In the genomic region with DNA sequence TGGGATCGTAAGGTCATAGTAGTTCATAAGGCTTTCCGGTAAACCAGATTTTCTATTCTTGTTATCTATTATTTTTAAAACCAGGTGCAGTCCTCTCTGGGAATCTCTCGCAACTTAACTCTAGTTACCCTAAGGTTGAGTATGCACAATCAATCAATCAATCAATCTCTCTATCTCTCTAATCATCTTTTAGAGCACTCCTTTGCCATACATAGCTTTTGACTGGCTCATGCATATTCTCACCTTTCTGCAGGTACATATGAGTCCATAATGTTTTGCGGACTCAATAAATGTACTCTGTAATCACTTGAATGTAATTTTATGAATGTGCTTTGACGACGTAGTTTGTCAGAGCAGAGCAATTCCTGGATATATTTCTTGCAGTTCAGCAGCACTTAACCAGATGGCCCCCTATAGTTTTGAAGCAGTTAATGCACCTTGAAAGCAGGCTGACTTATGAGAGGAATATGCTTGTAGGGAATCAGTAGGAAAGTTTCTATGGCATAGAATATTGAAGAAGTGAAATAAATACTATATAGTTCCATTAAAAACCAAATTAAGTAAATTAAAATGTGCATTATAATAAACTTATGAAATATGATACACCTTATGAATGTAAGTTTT, we compare ENCODE assay signal across 1 cellular context.
TF ChIP-seq lines count a peak whose summit lies in the region.

No MANE protein-coding gene starts in this region.

TF ChIP-seq in GM23338, 12 proteins besides CTCF, POLR2A, EP300 and RAD21 (continued from another document):
- TF ChIP-seq, protein P1, sequence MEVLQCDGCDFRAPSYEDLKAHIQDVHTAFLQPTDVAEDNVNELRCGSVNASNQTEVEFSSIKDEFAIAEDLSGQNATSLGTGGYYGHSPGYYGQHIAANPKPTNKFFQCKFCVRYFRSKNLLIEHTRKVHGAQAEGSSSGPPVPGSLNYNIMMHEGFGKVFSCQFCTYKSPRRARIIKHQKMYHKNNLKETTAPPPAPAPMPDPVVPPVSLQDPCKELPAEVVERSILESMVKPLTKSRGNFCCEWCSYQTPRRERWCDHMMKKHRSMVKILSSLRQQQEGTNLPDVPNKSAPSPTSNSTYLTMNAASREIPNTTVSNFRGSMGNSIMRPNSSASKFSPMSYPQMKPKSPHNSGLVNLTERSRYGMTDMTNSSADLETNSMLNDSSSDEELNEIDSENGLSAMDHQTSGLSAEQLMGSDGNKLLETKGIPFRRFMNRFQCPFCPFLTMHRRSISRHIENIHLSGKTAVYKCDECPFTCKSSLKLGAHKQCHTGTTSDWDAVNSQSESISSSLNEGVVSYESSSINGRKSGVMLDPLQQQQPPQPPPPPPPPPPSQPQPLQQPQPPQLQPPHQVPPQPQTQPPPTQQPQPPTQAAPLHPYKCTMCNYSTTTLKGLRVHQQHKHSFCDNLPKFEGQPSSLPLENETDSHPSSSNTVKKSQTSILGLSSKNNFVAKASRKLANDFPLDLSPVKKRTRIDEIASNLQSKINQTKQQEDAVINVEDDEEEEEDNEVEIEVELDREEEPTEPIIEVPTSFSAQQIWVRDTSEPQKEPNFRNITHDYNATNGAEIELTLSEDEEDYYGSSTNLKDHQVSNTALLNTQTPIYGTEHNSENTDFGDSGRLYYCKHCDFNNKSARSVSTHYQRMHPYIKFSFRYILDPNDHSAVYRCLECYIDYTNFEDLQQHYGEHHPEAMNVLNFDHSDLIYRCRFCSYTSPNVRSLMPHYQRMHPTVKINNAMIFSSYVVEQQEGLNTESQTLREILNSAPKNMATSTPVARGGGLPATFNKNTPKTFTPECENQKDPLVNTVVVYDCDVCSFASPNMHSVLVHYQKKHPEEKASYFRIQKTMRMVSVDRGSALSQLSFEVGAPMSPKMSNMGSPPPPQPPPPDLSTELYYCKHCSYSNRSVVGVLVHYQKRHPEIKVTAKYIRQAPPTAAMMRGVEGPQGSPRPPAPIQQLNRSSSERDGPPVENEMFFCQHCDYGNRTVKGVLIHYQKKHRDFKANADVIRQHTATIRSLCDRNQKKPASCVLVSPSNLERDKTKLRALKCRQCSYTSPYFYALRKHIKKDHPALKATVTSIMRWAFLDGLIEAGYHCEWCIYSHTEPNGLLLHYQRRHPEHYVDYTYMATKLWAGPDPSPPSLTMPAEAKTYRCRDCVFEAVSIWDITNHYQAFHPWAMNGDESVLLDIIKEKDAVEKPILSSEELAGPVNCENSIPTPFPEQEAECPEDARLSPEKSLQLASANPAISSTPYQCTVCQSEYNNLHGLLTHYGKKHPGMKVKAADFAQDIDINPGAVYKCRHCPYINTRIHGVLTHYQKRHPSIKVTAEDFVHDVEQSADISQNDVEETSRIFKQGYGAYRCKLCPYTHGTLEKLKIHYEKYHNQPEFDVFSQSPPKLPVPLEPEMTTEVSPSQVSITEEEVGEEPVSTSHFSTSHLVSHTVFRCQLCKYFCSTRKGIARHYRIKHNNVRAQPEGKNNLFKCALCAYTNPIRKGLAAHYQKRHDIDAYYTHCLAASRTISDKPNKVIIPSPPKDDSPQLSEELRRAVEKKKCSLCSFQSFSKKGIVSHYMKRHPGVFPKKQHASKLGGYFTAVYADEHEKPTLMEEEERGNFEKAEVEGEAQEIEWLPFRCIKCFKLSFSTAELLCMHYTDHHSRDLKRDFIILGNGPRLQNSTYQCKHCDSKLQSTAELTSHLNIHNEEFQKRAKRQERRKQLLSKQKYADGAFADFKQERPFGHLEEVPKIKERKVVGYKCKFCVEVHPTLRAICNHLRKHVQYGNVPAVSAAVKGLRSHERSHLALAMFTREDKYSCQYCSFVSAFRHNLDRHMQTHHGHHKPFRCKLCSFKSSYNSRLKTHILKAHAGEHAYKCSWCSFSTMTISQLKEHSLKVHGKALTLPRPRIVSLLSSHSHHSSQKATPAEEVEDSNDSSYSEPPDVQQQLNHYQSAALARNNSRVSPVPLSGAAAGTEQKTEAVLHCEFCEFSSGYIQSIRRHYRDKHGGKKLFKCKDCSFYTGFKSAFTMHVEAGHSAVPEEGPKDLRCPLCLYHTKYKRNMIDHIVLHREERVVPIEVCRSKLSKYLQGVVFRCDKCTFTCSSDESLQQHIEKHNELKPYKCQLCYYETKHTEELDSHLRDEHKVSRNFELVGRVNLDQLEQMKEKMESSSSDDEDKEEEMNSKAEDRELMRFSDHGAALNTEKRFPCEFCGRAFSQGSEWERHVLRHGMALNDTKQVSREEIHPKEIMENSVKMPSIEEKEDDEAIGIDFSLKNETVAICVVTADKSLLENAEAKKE (CRISPR knock-in tag; IDR thresholded peaks at IDR 0.05): no peak
- no peak for TF ChIP-seq ZNF114 (CRISPR knock-in tag; IDR thresholded peaks at IDR 0.05)
- TF ChIP-seq, protein P2, sequence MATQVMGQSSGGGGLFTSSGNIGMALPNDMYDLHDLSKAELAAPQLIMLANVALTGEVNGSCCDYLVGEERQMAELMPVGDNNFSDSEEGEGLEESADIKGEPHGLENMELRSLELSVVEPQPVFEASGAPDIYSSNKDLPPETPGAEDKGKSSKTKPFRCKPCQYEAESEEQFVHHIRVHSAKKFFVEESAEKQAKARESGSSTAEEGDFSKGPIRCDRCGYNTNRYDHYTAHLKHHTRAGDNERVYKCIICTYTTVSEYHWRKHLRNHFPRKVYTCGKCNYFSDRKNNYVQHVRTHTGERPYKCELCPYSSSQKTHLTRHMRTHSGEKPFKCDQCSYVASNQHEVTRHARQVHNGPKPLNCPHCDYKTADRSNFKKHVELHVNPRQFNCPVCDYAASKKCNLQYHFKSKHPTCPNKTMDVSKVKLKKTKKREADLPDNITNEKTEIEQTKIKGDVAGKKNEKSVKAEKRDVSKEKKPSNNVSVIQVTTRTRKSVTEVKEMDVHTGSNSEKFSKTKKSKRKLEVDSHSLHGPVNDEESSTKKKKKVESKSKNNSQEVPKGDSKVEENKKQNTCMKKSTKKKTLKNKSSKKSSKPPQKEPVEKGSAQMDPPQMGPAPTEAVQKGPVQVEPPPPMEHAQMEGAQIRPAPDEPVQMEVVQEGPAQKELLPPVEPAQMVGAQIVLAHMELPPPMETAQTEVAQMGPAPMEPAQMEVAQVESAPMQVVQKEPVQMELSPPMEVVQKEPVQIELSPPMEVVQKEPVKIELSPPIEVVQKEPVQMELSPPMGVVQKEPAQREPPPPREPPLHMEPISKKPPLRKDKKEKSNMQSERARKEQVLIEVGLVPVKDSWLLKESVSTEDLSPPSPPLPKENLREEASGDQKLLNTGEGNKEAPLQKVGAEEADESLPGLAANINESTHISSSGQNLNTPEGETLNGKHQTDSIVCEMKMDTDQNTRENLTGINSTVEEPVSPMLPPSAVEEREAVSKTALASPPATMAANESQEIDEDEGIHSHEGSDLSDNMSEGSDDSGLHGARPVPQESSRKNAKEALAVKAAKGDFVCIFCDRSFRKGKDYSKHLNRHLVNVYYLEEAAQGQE (IDR thresholded peaks at IDR 0.05; ENCODE audit: unreplicated experiment): no peak
- no peak for TF ChIP-seq ZNF331 (CRISPR knock-in tag; IDR thresholded peaks at IDR 0.05; ENCODE audit: low read depth)
- TF ChIP-seq STAT1 (IDR thresholded peaks at IDR 0.05; ENCODE audit: unreplicated experiment): no peak
